Comparison of ENCODE assay signal across 38 cellular contexts in the genomic region with DNA sequence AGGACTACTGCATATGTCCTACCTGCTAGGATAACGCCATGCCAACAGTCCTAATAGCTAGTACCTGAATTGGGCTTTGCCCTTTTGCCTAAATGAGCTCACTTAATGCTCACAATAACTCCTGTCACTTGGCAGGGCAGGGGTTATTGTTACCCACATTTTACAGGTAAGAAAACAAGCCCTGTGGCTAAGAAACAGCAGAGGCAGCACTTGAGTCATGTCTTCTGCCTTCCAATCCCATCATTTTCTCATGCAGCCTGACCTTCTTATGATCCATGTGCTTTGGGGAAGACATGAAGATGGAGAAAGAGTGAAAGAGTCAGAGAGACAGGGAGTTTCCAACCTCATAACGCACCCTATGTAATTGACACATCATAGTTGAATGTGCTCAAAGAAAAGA. TPM values are rescaled to one million over a fixed set of nuclear protein-coding genes. Genes with fewer than 3 reads are reported as not detected.
"Had no signal": no experiment of that assay in that cellular context is flagged by ENCODE, and none has a peak within 500 bp of the region (broad histone marks: within the 10 kb centered on the region; RNA-seq: fewer than 3 reads in every experiment).

No MANE protein-coding gene starts in this region.

- ATAC-seq: activated CD8-positive, alpha-beta memory T cell treated with anti-CD3 and anti-CD28 coated beads, Interleukin-2, amount 10 ng/mL, durations not matched to agents 7 days and 5 days; activated naive CD4-positive, alpha-beta T cell treated with anti-CD3 and anti-CD28 coated beads, Interleukin-2, amount 50 U/mL, for 72 hours; Right ventricle myocardium inferior had no signal

- H3K4me3 Mint-ChIP-seq: activated B cell treated with CpG ODN at 0.5 μM for 24 hours; activated CD4-positive, alpha-beta memory T cell treated with anti-CD3 and anti-CD28 coated beads for 36 hours; activated CD8-positive, alpha-beta memory T cell treated with anti-CD3 and anti-CD28 coated beads, Interleukin-2, amount 10 ng/mL, durations not matched to agents 7 days and 5 days; brain; IgD-negative memory B cell had no signal

- DNase-seq: activated B cell treated with CpG ODN at 0.5 μM for 24 hours; activated CD4-positive, alpha-beta memory T cell treated with anti-CD3 and anti-CD28 coated beads for 36 hours; activated CD4-positive, alpha-beta T cell treated with anti-CD3 and anti-CD28 coated beads for 4 hours; activated CD4-positive, alpha-beta T cell treated with anti-CD3 and anti-CD28 coated beads, Interleukin-2, amount 50 U/mL, for 1 hour; activated CD4-positive, CD25-positive, alpha-beta regulatory T cell treated with anti-CD3 and anti-CD28 coated beads, Interleukin-2, amount 50 U/mL, for 72 hours; activated CD8-positive, alpha-beta memory T cell treated with anti-CD3 and anti-CD28 coated beads for 24 hours; activated CD8-positive, alpha-beta memory T cell treated with anti-CD3 and anti-CD28 coated beads, Interleukin-2, amount 10 ng/mL, durations not matched to agents 7 days and 5 days; activated gamma-delta T cell; activated naive CD4-positive, alpha-beta T cell treated with Interleukin-2 at 50 U/mL for 16 hours; activated T-cell treated with anti-CD3 and anti-CD28 coated beads, Interleukin-2, amount 50 U/mL, for 1 hour; Karpas-422; KBM-7; MM.1S; MV-4-11; NCI-H1092; NCI-H1436 treated with DMSO at 0.1 percent for 48 hours; NCI-H1694 treated with DMSO at 0.1 percent for 48 hours; NCI-H2029; NCI-H345; NCI-H524 treated with DMSO at 0.1 percent for 48 hours; SIG-M5; SW 1271; T-helper 1 cell; T-helper 2 cell; T-helper 9 cell had no signal

- H3K27me3 Mint-ChIP-seq: activated B cell treated with CpG ODN at 0.5 μM for 24 hours, IgD-negative memory B cell had no signal

- H3K4me1 Mint-ChIP-seq: activated CD8-positive, alpha-beta memory T cell treated with anti-CD3 and anti-CD28 coated beads, Interleukin-2, amount 10 ng/mL, durations not matched to agents 7 days and 5 days had no signal

- H3K27me3 ChIP-seq: adrenal gland, cardiac muscle cell had no signal

- H3K36me3 Mint-ChIP-seq: activated CD4-positive, alpha-beta memory T cell treated with anti-CD3 and anti-CD28 coated beads for 36 hours; activated CD8-positive, alpha-beta memory T cell treated with anti-CD3 and anti-CD28 coated beads, Interleukin-2, amount 10 ng/mL, durations not matched to agents 7 days and 5 days; activated naive CD4-positive, alpha-beta T cell treated with anti-CD3 and anti-CD28 coated beads, Interleukin-2, amount 50 U/mL, for 72 hours; brain; IgD-negative memory B cell had no signal

- H3K9me3 ChIP-seq: adrenal gland had no signal

- H3K36me3 ChIP-seq: adrenal gland, cardiac muscle cell had no signal

- H3K9me3 Mint-ChIP-seq: activated B cell treated with CpG ODN at 0.5 μM for 24 hours; activated CD4-positive, alpha-beta memory T cell treated with anti-CD3 and anti-CD28 coated beads for 36 hours; activated naive CD4-positive, alpha-beta T cell treated with anti-CD3 and anti-CD28 coated beads, Interleukin-2, amount 50 U/mL, for 72 hours; activated T-helper 2 cell treated with anti-CD3 and anti-CD28 coated beads, Interferon-gamma antibody, Interleukin-2, Interleukin-4, amounts not matched to agents 10 μg/mL and 5 μg/mL and 100 μg/mL, durations not matched to agents 14 hours and 24 hours and 36 hours; IgD-negative memory B cell had no signal

- H3K27ac ChIP-seq: adrenal gland, cardiac muscle cell, RWPE1, VCaP had no signal

- FAIRE-seq: astrocyte, RCC 7860 had no signal

- H3K4me3 ChIP-seq: adrenal gland, cardiac muscle cell had no signal

- H3K27ac Mint-ChIP-seq: activated B cell treated with CpG ODN at 0.5 μM for 24 hours; activated CD4-positive, alpha-beta memory T cell treated with anti-CD3 and anti-CD28 coated beads for 36 hours; activated CD8-positive, alpha-beta memory T cell treated with anti-CD3 and anti-CD28 coated beads, Interleukin-2, amount 10 ng/mL, durations not matched to agents 7 days and 5 days; activated naive CD4-positive, alpha-beta T cell treated with anti-CD3 and anti-CD28 coated beads, Interleukin-2, amount 50 U/mL, for 72 hours; activated T-helper 2 cell treated with anti-CD3 and anti-CD28 coated beads, Interferon-gamma antibody, Interleukin-2, Interleukin-4, amounts not matched to agents 10 μg/mL and 5 μg/mL and 100 μg/mL, durations not matched to agents 14 hours and 24 hours and 36 hours; IgD-negative memory B cell had no signal

RNA-seq across cellular contexts. Expression of a gene that starts 42.9 kb away (rescaled TPM):
- total RNA-seq: activated B cell treated with CpG ODN at 0.5 μM for 24 hours; activated CD4-positive, alpha-beta memory T cell treated with anti-CD3 and anti-CD28 coated beads for 36 hours; activated CD8-positive, alpha-beta memory T cell treated with anti-CD3 and anti-CD28 coated beads, Interleukin-2, amount 10 ng/mL, durations not matched to agents 7 days and 5 days; activated naive CD4-positive, alpha-beta T cell treated with anti-CD3 and anti-CD28 coated beads, Interleukin-2, amount 50 U/mL, for 72 hours; activated T-helper 2 cell treated with anti-CD3 and anti-CD28 coated beads, Interferon-gamma antibody, Interleukin-2, Interleukin-4, amounts not matched to agents 10 μg/mL and 5 μg/mL and 100 μg/mL, durations not matched to agents 14 hours and 24 hours and 36 hours; astrocyte; cardiac muscle cell; NCI-H460; Right ventricle myocardium inferior; SK-MEL-5 had no signal
